ENCODE assay signal across 10 cellular contexts in genomic region chr20:13718161-13718560, GRCh38.
A peak's percentile ranks its signal among the peaks of the same experiment; 100 is the strongest.
DNase-seq lines count a peak whose midpoint lies in the region; ATAC-seq and TF ChIP-seq lines count a peak whose summit lies in the region.
"Had no signal": no experiment of that assay in that cellular context is flagged by ENCODE, and none has a peak within 500 bp of the region (broad histone marks: within the 10 kb centered on the region; RNA-seq: fewer than 3 reads in every experiment).

No MANE protein-coding gene starts in this region.

- H3K36me3 Mint-ChIP-seq in memory B cell (peaks cover 31% of the 10 kb centered on the region), Calu3 (ENCODE audit: insufficient read depth, unreplicated experiment) (peaks cover 8% of the 10 kb centered on the region)

- DNase-seq in memory B cell (ENCODE audit: low spot score in 2 of 2) (no peak), NCI-H446 treated with DMSO at 0.1 percent for 48 hours (lab: John Stamatoyannopoulos, UW) (no peak), NCI-H345 treated with DMSO at 0.1 percent for 48 hours (lab: John Stamatoyannopoulos, UW; ENCODE audit: unreplicated experiment) (no peak), Calu3 (no peak)
- DNase-seq: mammary epithelial cell, NCI-H446 had no signal

- H3K4me1 Mint-ChIP-seq in memory B cell (no peaks in the 10 kb centered on the region), Calu3 (ENCODE audit: low read depth, unreplicated experiment) (no peaks in the 10 kb centered on the region)

- H3K4me3 Mint-ChIP-seq in memory B cell: no peak overlapping the region
- no peak overlapping the region for H3K4me3 Mint-ChIP-seq in Calu3 (ENCODE audit: low read depth, unreplicated experiment)

- H3K9me3 Mint-ChIP-seq in memory B cell (no peaks in the 10 kb centered on the region), Calu3 (ENCODE audit: low read depth, unreplicated experiment) (no peaks in the 10 kb centered on the region)
- H3K9me3 Mint-ChIP-seq: activated T-helper 2 cell treated with anti-CD3 and anti-CD28 coated beads, Interferon-gamma antibody, Interleukin-2, Interleukin-4, amounts not matched to agents 10 μg/mL and 5 μg/mL and 100 μg/mL, durations not matched to agents 14 hours and 24 hours and 36 hours had no signal

- H3K27ac Mint-ChIP-seq in memory B cell (peak overlapping the region; percentile 13), Calu3 (ENCODE audit: unreplicated experiment) (no peak overlapping the region)
- H3K27ac Mint-ChIP-seq: activated T-helper 2 cell treated with anti-CD3 and anti-CD28 coated beads, Interferon-gamma antibody, Interleukin-2, Interleukin-4, amounts not matched to agents 10 μg/mL and 5 μg/mL and 100 μg/mL, durations not matched to agents 14 hours and 24 hours and 36 hours had no signal

- ATAC-seq in GM19023 (IDR thresholded peaks at IDR 0.05; ENCODE audit: unreplicated experiment) (peak; percentile 16), GM21825 (IDR thresholded peaks at IDR 0.05; ENCODE audit: unreplicated experiment) (peak; percentile 35), HG03103 (IDR thresholded peaks at IDR 0.05; ENCODE audit: low read depth, unreplicated experiment) (peak; percentile 39), memory B cell (ENCODE audit: low read depth) (no peak)

- TF ChIP-seq CTCF in Calu3 (IDR thresholded peaks at IDR 0.05; ENCODE audit: unreplicated experiment): no peak

- intact Hi-C loops in Calu3 (cut with micrococcal nuclease; ENCODE audit: unreplicated experiment): no loop called here

- BruUV-seq in Calu3 (replicated peaks; lab: Mats Ljungman, UMichigan): no TSS peak

- CTCF ChIA-PET in Calu3 (lab: Charles Lee): no interaction called here

- H3K27me3 Mint-ChIP-seq in memory B cell: no peaks in the 10 kb centered on the region
- H3K27me3 Mint-ChIP-seq in Calu3 (ENCODE audit: unreplicated experiment): no peaks in the 10 kb centered on the region
